Comparison of ENCODE assay signal across 1 cellular context in the genomic region with DNA sequence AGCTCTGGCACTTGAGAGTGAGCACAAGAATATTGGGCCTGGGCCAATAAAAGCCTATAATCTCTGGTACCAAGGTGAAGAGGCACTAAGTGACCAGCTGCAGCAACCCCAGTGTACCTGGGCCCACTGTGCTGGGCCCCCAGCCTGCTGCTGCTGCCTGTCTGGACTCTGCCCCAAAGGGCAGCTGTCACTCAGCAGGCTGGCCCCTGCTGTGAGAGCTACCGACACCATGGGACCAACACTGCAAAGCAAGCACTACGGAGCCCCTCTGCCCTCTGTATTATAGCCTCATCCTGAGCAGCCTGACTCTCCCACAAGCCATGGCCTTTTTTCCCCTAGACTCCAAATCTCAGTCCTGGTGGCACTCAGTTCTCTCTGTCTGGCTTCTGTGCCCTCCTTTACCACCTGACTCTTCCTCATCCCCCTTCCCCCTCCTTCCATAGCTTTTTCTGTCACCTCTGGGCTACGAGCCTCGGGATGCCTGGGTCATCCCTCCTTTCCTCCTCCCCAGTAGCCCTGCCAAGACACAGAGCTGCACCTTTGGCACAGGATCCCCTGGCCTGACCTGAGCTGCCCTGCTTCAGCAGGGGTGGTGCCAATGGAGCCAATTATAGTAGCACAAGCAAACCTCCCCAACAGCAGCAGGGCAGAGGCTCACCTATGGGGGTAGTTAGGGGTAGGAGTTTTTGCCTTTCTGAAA.
TF ChIP-seq lines count a peak whose summit lies in the region.

No MANE protein-coding gene starts in this region.

TF ChIP-seq in H1, 55 proteins besides CTCF, POLR2A, EP300 and RAD21:
- no peak for TF ChIP-seq TAF1 (IDR thresholded peaks at IDR 0.05; ENCODE audit: low read depth, low read length)
- no peak for TF ChIP-seq EZH2 (IDR thresholded peaks at IDR 0.05; ENCODE audit: low read depth, low read length, severe bottlenecking)
- no peak for TF ChIP-seq ASH2L (IDR thresholded peaks at IDR 0.05; ENCODE audit: low read length)
- no peak for TF ChIP-seq FOSL1 (IDR thresholded peaks at IDR 0.05; ENCODE audit: insufficient read depth, low read depth, low read length)
- no peak for TF ChIP-seq SRF (IDR thresholded peaks at IDR 0.05; ENCODE audit: low read depth, low read length)
TF ChIP-seq in H1: peak in this region for 0.
